11 cellular contexts compared by ENCODE assay signal in the genomic region with DNA sequence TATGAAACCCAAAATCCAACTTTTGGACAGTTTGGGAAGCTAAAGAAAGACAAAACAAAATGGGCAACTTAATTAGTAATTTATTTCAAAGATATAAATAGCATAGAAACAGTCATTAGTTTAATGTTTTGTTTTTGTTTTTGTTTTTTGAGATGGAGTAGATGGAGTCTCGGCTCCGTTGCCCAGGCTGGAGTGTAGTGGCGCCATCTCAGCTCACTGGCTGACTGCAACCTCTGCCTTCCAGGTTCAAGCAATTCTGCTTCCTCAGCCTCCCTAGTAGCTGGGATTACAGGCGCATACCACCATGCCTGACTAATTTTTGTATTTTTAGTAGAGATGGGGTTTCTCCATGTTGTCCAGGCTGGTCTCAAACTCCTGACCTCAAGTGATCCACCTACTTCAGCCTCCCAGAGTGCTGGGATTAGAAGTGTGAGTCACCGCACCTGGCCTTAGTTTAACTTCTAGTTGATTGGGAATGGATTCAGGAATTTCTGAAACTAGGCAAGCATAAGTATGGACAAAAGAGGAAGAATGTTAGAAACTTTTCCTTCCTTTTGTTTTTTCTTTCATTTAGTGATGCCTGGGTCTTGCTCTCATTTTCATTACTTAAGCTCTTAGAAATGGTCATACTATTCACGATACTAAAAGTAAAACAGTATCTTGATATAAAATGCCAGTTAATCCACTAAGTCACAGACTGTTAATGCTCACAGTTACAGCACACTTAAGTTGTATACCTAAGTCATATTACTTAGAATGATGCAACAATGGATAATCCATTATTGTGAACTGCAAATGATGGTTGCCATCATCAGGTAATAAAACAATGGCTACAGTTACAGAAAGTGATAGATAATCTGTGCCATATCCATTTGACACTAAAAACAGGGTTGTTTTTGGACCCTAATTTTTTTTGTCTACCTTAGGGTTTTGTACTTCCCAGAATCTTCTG. TPM values are rescaled to one million over a fixed set of nuclear protein-coding genes. Genes with fewer than 3 reads are reported as not detected.
DNase-seq lines count a peak whose midpoint lies in the region; ATAC-seq, FAIRE-seq and TF ChIP-seq lines count a peak whose summit lies in the region.
"Had no signal": no experiment of that assay in that cellular context is flagged by ENCODE, and none has a peak within 500 bp of the region (broad histone marks: within the 10 kb centered on the region; RNA-seq: fewer than 3 reads in every experiment).

No MANE protein-coding gene starts in this region.

- ATAC-seq in Panc1, result no peak
- ATAC-seq in psoas muscle, result peak; percentile 63 to 84 (median 76)
- no peak for ATAC-seq in HG03280 (IDR thresholded peaks at IDR 0.05; ENCODE audit: unreplicated experiment)
- ATAC-seq in PC-3, result no peak

- H4K20me1 ChIP-seq in endothelial cell of umbilical vein (replicated peaks; ENCODE audit: control insufficient read depth, extremely low read depth, insufficient read depth, low read length) (peaks cover 22% of the 10 kb centered on the region), PC-3 (ENCODE audit: low read length) (peaks cover 32% of the 10 kb centered on the region; the same call in 1 of the 2 replicates)

- H3K36me3 ChIP-seq in Panc1 (ENCODE audit: control insufficient read depth, insufficient read depth, low read length), result no peaks in the 10 kb centered on the region
- no peaks in the 10 kb centered on the region for H3K36me3 ChIP-seq in endothelial cell of umbilical vein (ENCODE audit: control insufficient read depth in 2 of 2, extremely low read depth in 1 of 2, insufficient read depth in 2 of 2, low read length in 2 of 2)
- no peaks in the 10 kb centered on the region for H3K36me3 ChIP-seq in psoas muscle (ENCODE audit: insufficient read depth in 1 of 2, low read depth in 1 of 2)
- peaks cover 3% of the 10 kb centered on the region; the same call in 1 of the 2 replicates for H3K36me3 ChIP-seq in PC-3 (ENCODE audit: low read depth, low read length)

- H3F3A ChIP-seq in PC-3 (ENCODE audit: low read length, unreplicated experiment), result no peaks in the 10 kb centered on the region

- H3K9me1 ChIP-seq in endothelial cell of umbilical vein (replicated peaks; ENCODE audit: control insufficient read depth, extremely low read depth, insufficient read depth, low read length), result no peaks in the 10 kb centered on the region

- intact Hi-C loops in Panc1 (cut with micrococcal nuclease; ENCODE audit: unreplicated experiment) (no loop called here), endothelial cell of umbilical vein (cut with micrococcal nuclease) (no loop called here), psoas muscle (cut with DNase I) (loop anchor here in 1 of 2 donors (10.0 kb wide), 2 partner anchors 235 to 325 kb away; partner anchors contain the start of gene TMEM30A), PC-3 (cut with micrococcal nuclease) (no loop called here)

- FAIRE-seq in endothelial cell of umbilical vein (lab: Jason Lieb, UNC), result peak; percentile 33
- FAIRE-seq: G401.6 had no signal

- H3K4me2 ChIP-seq in endothelial cell of umbilical vein (ENCODE audit: insufficient read depth, low read length) (peak overlapping the region; percentile 26), PC-3 (ENCODE audit: low read length) (no peak overlapping the region)

- TF ChIP-seq CTCF in Panc1 (IDR thresholded peaks at IDR 0.05) (no peak), endothelial cell of umbilical vein (IDR thresholded peaks at IDR 0.05; ENCODE audit: extremely low read depth in 1 of 2, insufficient read depth in 1 of 2, low read depth in 1 of 2, low read length in 2 of 2) (no peak), psoas muscle (IDR thresholded peaks at IDR 0.05) (no peak), PC-3 (conservative IDR thresholded peaks at IDR 0.05; ENCODE audit: low read depth, low read length) (no peak)

- H2AFZ ChIP-seq in endothelial cell of umbilical vein (ENCODE audit: low read depth, low read length) (no peak overlapping the region), PC-3 (ENCODE audit: low read length) (no peak overlapping the region)

- BruUV-seq in Panc1 (replicated peaks; lab: Mats Ljungman, UMichigan), result no TSS peak
- BruUV-seq in endothelial cell of umbilical vein (replicated peaks; lab: Mats Ljungman, UMichigan), result no TSS peak
- no TSS peak for BruUV-seq in PC-3 (replicated peaks; lab: Mats Ljungman, UMichigan)

- peaks cover 26% of the 10 kb centered on the region; the same call in 1 of the 2 replicates for H3K4me1 ChIP-seq in Panc1 (ENCODE audit: control insufficient read depth, insufficient read depth, low read length)
- H3K4me1 ChIP-seq in endothelial cell of umbilical vein (ENCODE audit: control insufficient read depth, extremely low read depth, insufficient read depth, low read length), result peaks cover 28% of the 10 kb centered on the region
- peaks cover 66% of the 10 kb centered on the region for H3K4me1 ChIP-seq in psoas muscle
- H3K4me1 ChIP-seq in PC-3 (ENCODE audit: insufficient read depth, low read length), result peaks cover 6% of the 10 kb centered on the region; the same call in 1 of the 2 replicates

- H3K4me3 ChIP-seq in Panc1 (ENCODE audit: low read depth in 2 of 2, low read length in 2 of 2) (no peak overlapping the region), endothelial cell of umbilical vein (replicated peaks in 1 of 3; ENCODE audit: insufficient read depth in 1 of 3, low read depth in 1 of 3, low read length in 3 of 3) (no peak overlapping the region), psoas muscle (no peak overlapping the region), PC-3 (ENCODE audit: low read length) (no peak overlapping the region)

- peaks cover 100% of the 10 kb centered on the region for H3K79me2 ChIP-seq in endothelial cell of umbilical vein (ENCODE audit: control insufficient read depth, insufficient read depth, low read length)
- peaks cover 100% of the 10 kb centered on the region for H3K79me2 ChIP-seq in PC-3 (ENCODE audit: low read length)

- no peak for TF ChIP-seq POLR2A in endothelial cell of umbilical vein (IDR thresholded peaks at IDR 0.05; ENCODE audit: low read depth, low read length)

- no peaks in the 10 kb centered on the region for H3K9me2 ChIP-seq in PC-3 (replicated peaks; ENCODE audit: low read length)

- CTCF ChIA-PET in Panc1 (lab: Charles Lee) (no interaction called here), endothelial cell of umbilical vein (lab: Charles Lee) (interaction anchor here (1.1 to 1.8 kb wide), 3 partner anchors 10 to 47 kb away, joined by 4 to 5 read pairs (median 4); no protein-coding TSS in a partner anchor), PC-3 (lab: Charles Lee) (no interaction called here)

- POLR2A ChIA-PET in Panc1 (lab: Charles Lee) (interaction anchor here (0.7 kb wide), 1 partner anchor 24 kb away, joined by 3 read pairs; no protein-coding TSS in a partner anchor), endothelial cell of umbilical vein (lab: Charles Lee) (no interaction called here), PC-3 (lab: Charles Lee; ENCODE audit: unreplicated experiment) (interaction anchor here (0.6 kb wide), 1 partner anchor 9 kb away, joined by 23 read pairs; the partner anchor contains the start of gene SENP6)

- DNase-seq in GM03348 (ENCODE audit: low spot score) (peak; percentile 6), Panc1 (ENCODE audit: low read depth, low spot score) (no peak), endothelial cell of umbilical vein (ENCODE audit: low read depth, low spot score) (peak; percentile 48), psoas muscle (no peak), UCSD-AML1 (lab: John Stamatoyannopoulos, UW; ENCODE audit: unreplicated experiment) (no peak), PC-3 (no peak), NCI-H187 (lab: John Stamatoyannopoulos, UW) (no peak)
- DNase-seq: activated CD8-positive, alpha-beta memory T cell treated with anti-CD3 and anti-CD28 coated beads for 24 hours; NCI-H2227 treated with DMSO at 0.1 percent for 48 hours had no signal

- H3K27ac ChIP-seq in Panc1 (ENCODE audit: low read length) (peak overlapping the region; percentile 10; the same call in 1 of the 2 replicates), endothelial cell of umbilical vein (ENCODE audit: insufficient read depth, low read depth, low read length) (no peak overlapping the region), psoas muscle (peak overlapping the region; percentile 33), PC-3 (ENCODE audit: low read length) (no peak overlapping the region)

- H3K9me3 ChIP-seq in Panc1 (ENCODE audit: control insufficient read depth, insufficient read depth, low read depth, low read length) (no peaks in the 10 kb centered on the region), endothelial cell of umbilical vein (replicated peaks; ENCODE audit: control insufficient read depth, insufficient read depth, low read length) (no peaks in the 10 kb centered on the region), psoas muscle (no peaks in the 10 kb centered on the region), PC-3 (ENCODE audit: low read length) (no peaks in the 10 kb centered on the region)

- 43 to 80% (median 51%) methylated on average over 6 of the region's 6 CpGs for WGBS in psoas muscle, 3 donors

- no peaks in the 10 kb centered on the region for H3K27me3 ChIP-seq in Panc1 (ENCODE audit: control insufficient read depth, insufficient read depth, low read length)
- H3K27me3 ChIP-seq in endothelial cell of umbilical vein (ENCODE audit: control insufficient read depth in 2 of 2, insufficient read depth in 2 of 2, low read length in 2 of 2), result no peaks in the 10 kb centered on the region
- no peaks in the 10 kb centered on the region for H3K27me3 ChIP-seq in psoas muscle (ENCODE audit: insufficient read depth in 3 of 3, low read length in 2 of 3)
- H3K27me3 ChIP-seq in PC-3 (ENCODE audit: low read length), result no peaks in the 10 kb centered on the region

- dilution Hi-C loops in endothelial cell of umbilical vein (cut with MboI; ENCODE audit: extremely low pct_ligation_motif_present, low sequenced_read_pairs), result no loop called here

- in situ Hi-C loops in Panc1 (cut with HindIII; ENCODE audit: low pct_unique_long_range_greater_than_20kb, low sequenced_read_pairs), result no loop called here

- H3K9ac ChIP-seq in endothelial cell of umbilical vein (replicated peaks; ENCODE audit: extremely low read depth, insufficient read depth, low read length), result no peak overlapping the region
- H3K9ac ChIP-seq in PC-3 (ENCODE audit: low read length), result no peak overlapping the region

RNA-seq across cellular contexts. Expression of gene SENP6, which starts 8.2 kb away (rescaled TPM):
- total RNA-seq in Panc1 (2021; ENCODE audit: unreplicated experiment), result 58.7 TPM
- polyA plus RNA-seq in Panc1 (2012; ENCODE audit: insufficient read length), result 25.7 TPM
- 97.7 and 99.1 TPM in 2 replicates for total RNA-seq in endothelial cell of umbilical vein
- 7.8 and 11.5 TPM in 2 replicates for polyA plus RNA-seq in endothelial cell of umbilical vein
- polyA plus RNA-seq in endothelial cell of umbilical vein (2011; cell fraction: cytosol; rRNA removed), result 20.6 TPM in 2 replicates
- polyA plus RNA-seq in endothelial cell of umbilical vein (2011; cell fraction: nucleus; rRNA removed), result 72.7 and 103 TPM in 2 replicates
- 40.2 and 54.0 TPM in 2 replicates for polyA plus RNA-seq in endothelial cell of umbilical vein (2012)
- 25.0 and 25.3 TPM in 2 replicates for polyA minus RNA-seq in endothelial cell of umbilical vein
- 23.7 TPM for polyA minus RNA-seq in endothelial cell of umbilical vein (2011; cell fraction: cytosol; rRNA and poly(A)+ RNA removed)
- 113 and 147 TPM in 2 replicates for polyA minus RNA-seq in endothelial cell of umbilical vein (2011; cell fraction: nucleus; rRNA and poly(A)+ RNA removed)
- total RNA-seq in psoas muscle, result 10 to 100 TPM; 51.5 to 69.5 (median 63.8) TPM
- polyA plus RNA-seq in psoas muscle, result 10 to 100 TPM; 17.6 to 44.8 (median 19.2) TPM
- 36.3 and 38.0 TPM in 2 replicates for total RNA-seq in PC-3 (2014; rRNA removed)

Comparison
In these comparisons a context has a peak if more than half of its experiments do, and no peak if none do; other contexts are left out.
1. DNase-seq: peak in GM03348 (single experiment) and endothelial cell of umbilical vein (single experiment); none in Panc1 (single experiment), psoas muscle (0 of 2), UCSD-AML1 (single experiment), PC-3 (single experiment) and NCI-H187 (0 of 2).
2. ATAC-seq: peak in psoas muscle (4 of 4); none in Panc1 (single experiment), HG03280 (single experiment) and PC-3 (single experiment).
3. H3K27ac ChIP-seq: peak in Panc1 (single experiment) and psoas muscle (single experiment); none in endothelial cell of umbilical vein (single experiment) and PC-3 (single experiment).